Comparison of ENCODE assay signal across 8 cellular contexts in genomic region chr5:59390074-59390659, GRCh38.
DNase-seq lines count a peak whose midpoint lies in the region; ATAC-seq and TF ChIP-seq lines count a peak whose summit lies in the region.

No MANE protein-coding gene starts in this region.

- TF ChIP-seq EP300 in gastroesophageal sphincter (IDR thresholded peaks at IDR 0.05) (no peak), upper lobe of left lung (IDR thresholded peaks at IDR 0.05) (no peak)

- POLR2A ChIA-PET in BJ (lab: Charles Lee), result no interaction called here

- no peak for DNase-seq in BJ (ENCODE audit: low read depth)
- DNase-seq in SK-N-DZ (ENCODE audit: low spot score), result peak; percentile 35
- no peak for DNase-seq in upper lobe of left lung
- DNase-seq in activated CD4-positive, alpha-beta T cell treated with anti-CD3 and anti-CD28 coated beads, Interleukin-2, amount 50 U/mL, for 1 hour, result no peak
- no peak for DNase-seq in NCI-H1092 (lab: John Stamatoyannopoulos, UW)

- H3K9me3 ChIP-seq in gastroesophageal sphincter (no peaks in the 10 kb centered on the region), upper lobe of left lung (no peaks in the 10 kb centered on the region)

- TF ChIP-seq CTCF in BJ (IDR thresholded peaks at IDR 0.05; ENCODE audit: insufficient read depth, low read depth, low read length) (peak; percentile 55), GM12873 (IDR thresholded peaks at IDR 0.05; ENCODE audit: insufficient read depth, low read depth, low read length, missing control alignments) (peak; percentile 38), gastroesophageal sphincter (IDR thresholded peaks at IDR 0.05) (peak; percentile 49 to 73 (median 63)), upper lobe of left lung (IDR thresholded peaks at IDR 0.05) (peak in 5 of 6 experiments; percentile 26 to 62 (median 57))

- H3K4me1 ChIP-seq in gastroesophageal sphincter (no peaks in the 10 kb centered on the region), upper lobe of left lung (peaks cover 0 to 8% (median 0%) of the 10 kb centered on the region in 4 donors)

- CTCF ChIA-PET in BJ (lab: Yijun Ruan, JAX), result interaction anchor here (0.7 to 4.5 kb wide), 16 partner anchors 9 to 417 kb away, joined by 3 to 22 read pairs (median 4); no protein-coding TSS in a partner anchor

- 45 to 46% methylated on average over 2 of the region's 2 CpGs for WGBS in gastroesophageal sphincter (ENCODE audit: low coverage in 1 of 2), 2 donors
- 47 to 50% methylated on average over 2 of the region's 2 CpGs for WGBS in upper lobe of left lung, 2 donors

- no peak for ATAC-seq in gastroesophageal sphincter
- no peak for ATAC-seq in upper lobe of left lung (ENCODE audit: low FRiP score in 2 of 2)
- no peak for ATAC-seq in activated CD4-positive, CD25-positive, alpha-beta regulatory T cell treated with anti-CD3 and anti-CD28 coated beads, Interleukin-2, amount 50 U/mL, for 24 hours

- H3K27me3 ChIP-seq in BJ (ENCODE audit: control insufficient read depth, insufficient read depth, low read length) (peaks cover 2% of the 10 kb centered on the region; the same call in 1 of the 2 replicates), gastroesophageal sphincter (no peaks in the 10 kb centered on the region), upper lobe of left lung (no peaks in the 10 kb centered on the region)

- TF ChIP-seq POLR2A in gastroesophageal sphincter (IDR thresholded peaks at IDR 0.05) (no peak), upper lobe of left lung (IDR thresholded peaks at IDR 0.05) (no peak)

- no peak overlapping the region for H3K27ac ChIP-seq in gastroesophageal sphincter
- no peak overlapping the region for H3K27ac ChIP-seq in upper lobe of left lung

- H3K36me3 ChIP-seq in BJ (ENCODE audit: control insufficient read depth, insufficient read depth, low read length) (no peaks in the 10 kb centered on the region), gastroesophageal sphincter (no peaks in the 10 kb centered on the region), upper lobe of left lung (no peaks in the 10 kb centered on the region)

- no peak overlapping the region for H3K4me3 ChIP-seq in BJ (ENCODE audit: low read depth, low read length)
- no peak overlapping the region for H3K4me3 ChIP-seq in gastroesophageal sphincter
- H3K4me3 ChIP-seq in upper lobe of left lung, result no peak overlapping the region
